Comparison of ENCODE assay signal across 11 cellular contexts in genomic region chr15:36632196-36632595, GRCh38. TPM values are rescaled to one million over a fixed set of nuclear protein-coding genes. Genes with fewer than 3 reads are reported as not detected.
DNase-seq lines count a peak whose midpoint lies in the region; ATAC-seq and TF ChIP-seq lines count a peak whose summit lies in the region.
"Had no signal": no experiment of that assay in that cellular context is flagged by ENCODE, and none has a peak within 500 bp of the region (broad histone marks: within the 10 kb centered on the region; RNA-seq: fewer than 3 reads in every experiment).

No MANE protein-coding gene starts in this region.

- no peaks in the 10 kb centered on the region for H3K4me1 ChIP-seq in body of pancreas
- H3K4me1 ChIP-seq: BLaER1 had no signal

- DNase-seq in ACHN, result peak; percentile 36
- peak; percentile 56 for DNase-seq in RPMI7951 (ENCODE audit: low read depth)
- peak; percentile 13 for DNase-seq in fibroblast of peridontal ligament (ENCODE audit: extremely low read depth)
- DNase-seq in T-helper 1 cell, result no peak
- no peak for DNase-seq in occipital lobe (lab: John Stamatoyannopoulos, UW)
- no peak for DNase-seq in body of pancreas
- no peak for DNase-seq in mesenteric fat pad (ENCODE audit: low spot score)
- DNase-seq: hippocampal formation; naive thymus-derived CD4-positive, alpha-beta T cell had no signal

- H3K27me3 ChIP-seq in body of pancreas, result no peaks in the 10 kb centered on the region
- H3K27me3 ChIP-seq: BLaER1 had no signal

- TF ChIP-seq CTCF in body of pancreas (IDR thresholded peaks at IDR 0.05), result no peak

- TF ChIP-seq POLR2A in body of pancreas (IDR thresholded peaks at IDR 0.05), result no peak

- intact Hi-C loops in body of pancreas (cut with DNase I), result no loop called here

- ATAC-seq in HG03354 (IDR thresholded peaks at IDR 0.05; ENCODE audit: poor library complexity, severe bottlenecking, unreplicated experiment) (peak; percentile 48), body of pancreas (no peak)
- ATAC-seq: naive thymus-derived CD4-positive, alpha-beta T cell had no signal

- no peak overlapping the region for H3K4me3 ChIP-seq in body of pancreas
- H3K4me3 ChIP-seq: BLaER1 had no signal

- 90 to 94% methylated on average over 2 of the region's 2 CpGs for WGBS in body of pancreas, 2 donors

- no peaks in the 10 kb centered on the region for H3K9me3 ChIP-seq in body of pancreas

- no peak overlapping the region for H3K27ac ChIP-seq in body of pancreas
- H3K27ac ChIP-seq: BLaER1 had no signal

- in situ Hi-C loops in ACHN (cut with HindIII; ENCODE audit: low pct_ligation_motif_present, low pct_unique_long_range_greater_than_20kb, low sequenced_read_pairs), result no loop called here

- H3K36me3 ChIP-seq in body of pancreas (replicated peaks in 1 of 2; ENCODE audit: insufficient read depth in 1 of 2, low read depth in 2 of 2), result no peaks in the 10 kb centered on the region

RNA-seq across cellular contexts. Expression of gene CDIN1, which starts 52.8 kb away (rescaled TPM):
- 15.0 and 22.1 TPM in 2 replicates for total RNA-seq in RPMI7951 (2014; rRNA removed; shearing (Covaris generic))
- 14.2 TPM for total RNA-seq in occipital lobe
- 10 to 100 TPM in 1 of 2 donors, 1 to 10 TPM in 1; 6.2 to 14.5 TPM for total RNA-seq in body of pancreas
- total RNA-seq in mesenteric fat pad, result 6.0 TPM

Comparison
In these comparisons a context has a peak if more than half of its experiments do, and no peak if none do; other contexts are left out.
1. DNase-seq: peak in ACHN (single experiment), RPMI7951 (single experiment) and fibroblast of peridontal ligament (single experiment); none in T-helper 1 cell (0 of 5), occipital lobe (single experiment), body of pancreas (0 of 4) and mesenteric fat pad (single experiment).